ENCODE assay signal across 8 cellular contexts in genomic region chr3:71583569-71584215, GRCh38. TPM values are rescaled to one million over a fixed set of nuclear protein-coding genes. Genes with fewer than 3 reads are reported as not detected.
DNase-seq lines count a peak whose midpoint lies in the region; ATAC-seq and TF ChIP-seq lines count a peak whose summit lies in the region.

Gene FOXP1 (minus strand): TSS chr3:71583728. CDS start chr3:71198381, 385,347 bp downstream.

- peak within 1 kb of the TSS; percentile 99 for H3K18ac ChIP-seq in mesendoderm (ENCODE audit: low read length)

- no peaks in the 10 kb centered on the region for H3K79me1 ChIP-seq in mesendoderm (ENCODE audit: low read length)

- in situ Hi-C loops in endometrial microvascular endothelial cells (cut with HindIII; ENCODE audit: inconsistent ontology term, low pct_unique_long_range_greater_than_20kb, low sequenced_read_pairs) = loop anchor here (10.0 to 25.0 kb wide), 3 partner anchors 271 to 839 kb away; no protein-coding TSS in a partner anchor

- H2AFZ ChIP-seq in DND-41 (ENCODE audit: low read depth, low read length) = peak within 1 kb of the TSS; percentile 87

- H4K20me1 ChIP-seq in DND-41 (ENCODE audit: insufficient read depth, low read length) = no peaks in the 10 kb centered on the region

- ATAC-seq in DND-41 (ENCODE audit: insufficient read depth, low read depth) (peak; percentile 51), HG03159 (IDR thresholded peaks at IDR 0.05; ENCODE audit: unreplicated experiment) (peak; percentile 41), HG03460 (IDR thresholded peaks at IDR 0.05; ENCODE audit: unreplicated experiment) (no peak)

- peak within 1 kb of the TSS; percentile 92 for H3K4ac ChIP-seq in mesendoderm (ENCODE audit: low read depth, low read length)

- no peaks in the 10 kb centered on the region; the same call in 1 of the 2 replicates for H3K36me3 ChIP-seq in DND-41 (ENCODE audit: insufficient read depth, low read length)
- H3K36me3 ChIP-seq in mesendoderm (ENCODE audit: control insufficient read depth, insufficient read depth, low read length) = no peaks in the 10 kb centered on the region

- H3K79me2 ChIP-seq in DND-41 (ENCODE audit: insufficient read depth, low read length) (peaks cover 48% of the 10 kb centered on the region), mesendoderm (ENCODE audit: control insufficient read depth, insufficient read depth, low read length) (no peaks in the 10 kb centered on the region)

- H3K9me3 ChIP-seq in DND-41 (ENCODE audit: insufficient read depth, low read length, severe bottlenecking) = no peaks in the 10 kb centered on the region

- no peak within 1 kb of the TSS for H2BK5ac ChIP-seq in mesendoderm (ENCODE audit: low read length)

- H3K4me1 ChIP-seq in DND-41 (ENCODE audit: insufficient read depth, low read length) (peaks cover 42% of the 10 kb centered on the region), mesendoderm (ENCODE audit: control insufficient read depth, low read depth, low read length) (peaks cover 3% of the 10 kb centered on the region)

- H3K4me3 ChIP-seq in DND-41 (ENCODE audit: low read depth in 1 of 2, low read length in 2 of 2) (peak within 1 kb of the TSS; percentile 78 to 82), mesendoderm (ENCODE audit: low read length) (peak within 1 kb of the TSS; percentile 75)

- H3K4me2 ChIP-seq in DND-41 (ENCODE audit: insufficient read depth, low read length) (peak within 1 kb of the TSS; percentile 65), mesendoderm (ENCODE audit: low read length) (peak within 1 kb of the TSS; percentile 94)

- H4K5ac ChIP-seq in mesendoderm (ENCODE audit: low read length) = no peak within 1 kb of the TSS

- no peaks in the 10 kb centered on the region for H3K27me3 ChIP-seq in DND-41 (ENCODE audit: insufficient read depth, low read length, poor library complexity)
- H3K27me3 ChIP-seq in mesendoderm (ENCODE audit: insufficient read depth, low read length, poor library complexity) = peaks cover 3% of the 10 kb centered on the region

- WGBS in mesendoderm (ENCODE audit: extremely low coverage, insufficient coverage, low lambda C conversion rate) = no CpG with 5 or more reads among the region's 70 CpGs

- H2BK120ac ChIP-seq in mesendoderm (ENCODE audit: low read depth, low read length) = peak within 1 kb of the TSS; percentile 97

- H3K56ac ChIP-seq in mesendoderm (ENCODE audit: low read length) = peak within 1 kb of the TSS; percentile 95

- H3K9ac ChIP-seq in DND-41 (ENCODE audit: low read depth, low read length) (peak within 1 kb of the TSS; percentile 99), mesendoderm (ENCODE audit: low read length) (peak within 1 kb of the TSS; percentile 87)

- H4K8ac ChIP-seq in mesendoderm (ENCODE audit: low read depth, low read length) = peak within 1 kb of the TSS; percentile 79

- DNase-seq in DND-41 = peak; percentile 83
- DNase-seq in NOMO-1 treated with DMSO at 0.1 percent for 48 hours (lab: John Stamatoyannopoulos, UW; ENCODE audit: unreplicated experiment) = peak; percentile 62
- peak; percentile 48 for DNase-seq in activated T-cell treated with anti-CD3 and anti-CD28 coated beads for 1 hour (ENCODE audit: low read depth)
- DNase-seq in mesendoderm = peak; percentile 84
- peak; percentile 30 to 51 (median 37) for DNase-seq in stimulated activated CD4-positive, alpha-beta T cell treated with anti-CD3 and anti-CD28 coated beads, TNF-alpha, amount 100 ng/mL, for 48 hours (ENCODE audit: low read depth in 3 of 3)

- peak within 1 kb of the TSS; percentile 93 for H2BK15ac ChIP-seq in mesendoderm (replicated peaks; ENCODE audit: low read depth)

- no peak for TF ChIP-seq CTCF in DND-41 (IDR thresholded peaks at IDR 0.05; ENCODE audit: borderline replicate concordance, extremely low read depth, low read length, poor library complexity, severe bottlenecking)

- H2AK5ac ChIP-seq in mesendoderm (ENCODE audit: low read length) = no peak within 1 kb of the TSS

- H3K27ac ChIP-seq in DND-41 (ENCODE audit: low read length) = peak within 1 kb of the TSS; percentile 99
- peak within 1 kb of the TSS; percentile 92 for H3K27ac ChIP-seq in mesendoderm (ENCODE audit: low read depth, low read length)

- peak within 1 kb of the TSS; percentile 66 for H3K23ac ChIP-seq in mesendoderm (ENCODE audit: low read length)

RNA-seq across cellular contexts. Expression of gene FOXP1, which starts in this region (rescaled TPM):
- total RNA-seq in endometrial microvascular endothelial cells (ENCODE audit: inconsistent ontology term) = 37.2 TPM
- 14.0 TPM for polyA plus RNA-seq in mesendoderm (2013, experiment 1 of 2)
- polyA plus RNA-seq in mesendoderm (2013, experiment 2 of 2) = 14.0 TPM
